In genomic region chr3:17132286-17133115, GRCh38 we compare ENCODE assay signal across 24 cellular contexts.
DNase-seq lines count a peak whose midpoint lies in the region; ATAC-seq and TF ChIP-seq lines count a peak whose summit lies in the region.
"Had no signal": no experiment of that assay in that cellular context is flagged by ENCODE, and none has a peak within 500 bp of the region (broad histone marks: within the 10 kb centered on the region; RNA-seq: fewer than 3 reads in every experiment).

No MANE protein-coding gene starts in this region.

- no peak overlapping the region for H3K4me3 Mint-ChIP-seq in activated CD8-positive, alpha-beta memory T cell treated with anti-CD3 and anti-CD28 coated beads, Interleukin-2, amount 10 ng/mL, durations not matched to agents 7 days and 5 days
- H3K4me3 Mint-ChIP-seq: B cell; CD8-positive, alpha-beta T cell; GM23338; H9 had no signal

- H3K4me3 ChIP-seq in DND-41 (ENCODE audit: low read depth in 1 of 2, low read length in 2 of 2) = no peak overlapping the region
- no peak overlapping the region for H3K4me3 ChIP-seq in trophoblast cell (ENCODE audit: low read depth, low read length)
- H3K4me3 ChIP-seq: GM23338 had no signal

- peaks cover 10% of the 10 kb centered on the region for H3K36me3 Mint-ChIP-seq in activated CD8-positive, alpha-beta memory T cell treated with anti-CD3 and anti-CD28 coated beads, Interleukin-2, amount 10 ng/mL, durations not matched to agents 7 days and 5 days
- H3K36me3 Mint-ChIP-seq: CD8-positive, alpha-beta T cell had no signal

- H2AFZ ChIP-seq in DND-41 (ENCODE audit: low read depth, low read length) = no peak overlapping the region
- H2AFZ ChIP-seq in trophoblast cell (ENCODE audit: insufficient read depth, low read length, poor library complexity) = no peak overlapping the region
- H2AFZ ChIP-seq: GM23338 had no signal

- H3K4me2 ChIP-seq in DND-41 (ENCODE audit: insufficient read depth, low read length) = no peak overlapping the region
- no peak overlapping the region for H3K4me2 ChIP-seq in trophoblast cell (ENCODE audit: low read length)
- H3K4me2 ChIP-seq: GM23338 had no signal

- H3K36me3 ChIP-seq in DND-41 (ENCODE audit: insufficient read depth, low read length) (no peaks in the 10 kb centered on the region), trophoblast cell (ENCODE audit: control insufficient read depth in 1 of 2, insufficient read depth in 2 of 2, low read length in 2 of 2) (no peaks in the 10 kb centered on the region)

- H2BK5ac ChIP-seq in trophoblast cell (ENCODE audit: low read depth, low read length, poor library complexity) = no peak overlapping the region

- no peak overlapping the region for H3K9ac ChIP-seq in DND-41 (ENCODE audit: low read depth, low read length)
- H3K9ac ChIP-seq in trophoblast cell (ENCODE audit: low read length) = no peak overlapping the region

- peak; percentile 16 for DNase-seq in activated CD8-positive, alpha-beta memory T cell treated with anti-CD3 and anti-CD28 coated beads, Interleukin-2, amount 10 ng/mL, durations not matched to agents 7 days and 5 days
- no peak for DNase-seq in activated CD8-positive, alpha-beta memory T cell treated with anti-CD3 and anti-CD28 coated beads for 24 hours
- DNase-seq in DND-41 = no peak
- peak; percentile 86 for DNase-seq in SK-N-DZ (ENCODE audit: low spot score)
- DNase-seq in trophoblast cell = peak; percentile 94 to 95
- DNase-seq: Caco-2, EL, GDM1, H9, NCI-H1105, NCI-H1436 treated with DMSO at 0.1 percent for 48 hours, NCI-H187 treated with DMSO at 0.1 percent for 48 hours, NCI-H2171 treated with DMSO at 0.1 percent for 48 hours, NCI-H345, NCI-H510A treated with DMSO at 0.1 percent for 48 hours, NCI-H774, PC-3 had no signal

- H4K8ac ChIP-seq in trophoblast cell (ENCODE audit: low read depth, low read length) = no peak overlapping the region

- H3K79me1 ChIP-seq in trophoblast cell (ENCODE audit: low read length) = no peaks in the 10 kb centered on the region

- H2BK120ac ChIP-seq in trophoblast cell (ENCODE audit: insufficient read depth, low read length, poor library complexity) = no peak overlapping the region

- H4K20me1 ChIP-seq in DND-41 (ENCODE audit: insufficient read depth, low read length) = no peaks in the 10 kb centered on the region

- no peak overlapping the region for H3K4ac ChIP-seq in trophoblast cell (ENCODE audit: low read depth, low read length)

- H3K9me3 Mint-ChIP-seq in activated CD8-positive, alpha-beta memory T cell treated with anti-CD3 and anti-CD28 coated beads, Interleukin-2, amount 10 ng/mL, durations not matched to agents 7 days and 5 days (ENCODE audit: low read depth) = peaks cover 10% of the 10 kb centered on the region

- H3K9me3 ChIP-seq in DND-41 (ENCODE audit: insufficient read depth, low read length, severe bottlenecking) = no peaks in the 10 kb centered on the region
- peaks cover 11% of the 10 kb centered on the region for H3K9me3 ChIP-seq in trophoblast cell (ENCODE audit: insufficient read depth, low read depth, low read length)
- H3K9me3 ChIP-seq: Caco-2 had no signal

- no peaks in the 10 kb centered on the region for H3K4me1 Mint-ChIP-seq in activated CD8-positive, alpha-beta memory T cell treated with anti-CD3 and anti-CD28 coated beads, Interleukin-2, amount 10 ng/mL, durations not matched to agents 7 days and 5 days
- H3K4me1 Mint-ChIP-seq: B cell, GM23338, H9 had no signal

- no CpG with 5 or more reads among the region's 10 CpGs for WGBS in trophoblast cell (ENCODE audit: extremely low coverage, insufficient coverage, insufficient read length)

- no peak overlapping the region for H2AK5ac ChIP-seq in trophoblast cell (ENCODE audit: low read length)

- TF ChIP-seq CTCF in DND-41 (IDR thresholded peaks at IDR 0.05; ENCODE audit: borderline replicate concordance, extremely low read depth, low read length, poor library complexity, severe bottlenecking) = no peak

- no peak overlapping the region for H3K18ac ChIP-seq in trophoblast cell (ENCODE audit: low read length)

- H3K23ac ChIP-seq in trophoblast cell (ENCODE audit: low read length) = no peak overlapping the region

- no peak overlapping the region for H2BK12ac ChIP-seq in trophoblast cell (ENCODE audit: low read length)

- H3K27ac ChIP-seq in DND-41 (ENCODE audit: low read length) (no peak overlapping the region), trophoblast cell (ENCODE audit: low read depth, low read length) (no peak overlapping the region)
- H3K27ac ChIP-seq: 22Rv1, C4-2B had no signal

- no peak overlapping the region for H3K27ac Mint-ChIP-seq in activated CD8-positive, alpha-beta memory T cell treated with anti-CD3 and anti-CD28 coated beads, Interleukin-2, amount 10 ng/mL, durations not matched to agents 7 days and 5 days
- H3K27ac Mint-ChIP-seq: CD8-positive, alpha-beta T cell; GM23338; H9 had no signal

- no peak overlapping the region for H4K12ac ChIP-seq in trophoblast cell (ENCODE audit: low read depth, low read length)

- CTCF ChIA-PET in activated CD8-positive, alpha-beta memory T cell treated with anti-CD3 and anti-CD28 coated beads, Interleukin-2, amount 10 ng/mL, durations not matched to agents 7 days and 5 days (lab: Charles Lee) = no interaction called here

- no peaks in the 10 kb centered on the region for H3K79me2 ChIP-seq in DND-41 (ENCODE audit: insufficient read depth, low read length)
- no peaks in the 10 kb centered on the region for H3K79me2 ChIP-seq in trophoblast cell (ENCODE audit: control insufficient read depth, insufficient read depth, low read length, poor library complexity)

- no peak overlapping the region for H4K91ac ChIP-seq in trophoblast cell (ENCODE audit: low read depth, low read length)

- no peak for ATAC-seq in activated CD8-positive, alpha-beta memory T cell treated with anti-CD3 and anti-CD28 coated beads, Interleukin-2, amount 10 ng/mL, durations not matched to agents 7 days and 5 days
- ATAC-seq in DND-41 (ENCODE audit: insufficient read depth, low read depth) (peak; percentile 57; the same call in 2 of the 3 replicates), GM18511 (IDR thresholded peaks at IDR 0.05; ENCODE audit: unreplicated experiment) (no peak), GM18519 (IDR thresholded peaks at IDR 0.05; ENCODE audit: low FRiP score, unreplicated experiment) (no peak)
- ATAC-seq: CD8-positive, alpha-beta T cell; GM23338; PC-3 had no signal

- no peaks in the 10 kb centered on the region for H3K4me1 ChIP-seq in DND-41 (ENCODE audit: insufficient read depth, low read length)
- H3K4me1 ChIP-seq in trophoblast cell (ENCODE audit: control insufficient read depth in 1 of 2, insufficient read depth in 2 of 2, low read length in 2 of 2) = no peaks in the 10 kb centered on the region
- H3K4me1 ChIP-seq: Caco-2 had no signal

- no peaks in the 10 kb centered on the region for H3K27me3 Mint-ChIP-seq in activated CD8-positive, alpha-beta memory T cell treated with anti-CD3 and anti-CD28 coated beads, Interleukin-2, amount 10 ng/mL, durations not matched to agents 7 days and 5 days
- H3K27me3 Mint-ChIP-seq: B cell had no signal

- H3K14ac ChIP-seq in trophoblast cell (ENCODE audit: low read length) = no peak overlapping the region

- no peaks in the 10 kb centered on the region for H3K27me3 ChIP-seq in DND-41 (ENCODE audit: insufficient read depth, low read length, poor library complexity)
- H3K27me3 ChIP-seq in trophoblast cell (ENCODE audit: insufficient read depth, low read length) = no peaks in the 10 kb centered on the region

Comparison
In these comparisons a context has a peak if more than half of its experiments do, and no peak if none do; other contexts are left out.
1. DNase-seq: peak in activated CD8-positive, alpha-beta memory T cell treated with anti-CD3 and anti-CD28 coated beads, Interleukin-2, amount 10 ng/mL, durations not matched to agents 7 days and 5 days (single experiment), SK-N-DZ (single experiment) and trophoblast cell (2 of 2); none in activated CD8-positive, alpha-beta memory T cell treated with anti-CD3 and anti-CD28 coated beads for 24 hours (single experiment) and DND-41 (single experiment).